Comparison of ENCODE assay signal across 39 cellular contexts in the genomic region with DNA sequence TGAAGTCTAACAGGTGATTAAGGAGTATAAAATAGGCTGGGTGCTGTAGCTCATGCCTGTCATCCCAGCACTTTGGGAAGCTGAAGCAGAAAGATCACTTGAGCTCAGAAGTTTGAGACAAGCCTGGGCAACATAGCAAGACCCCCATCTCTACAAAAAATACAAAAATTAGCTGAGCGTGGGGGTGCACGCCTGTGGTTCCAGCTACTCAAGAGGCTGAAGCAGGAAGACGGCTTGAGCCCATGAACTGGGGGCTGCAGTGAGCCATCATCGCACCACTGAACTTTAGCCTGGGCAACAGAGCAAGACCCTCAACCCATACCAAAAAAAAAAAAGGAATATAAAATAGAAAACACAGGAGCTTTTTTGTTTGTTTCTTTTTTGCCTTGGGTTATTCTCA. TPM values are rescaled to one million over a fixed set of nuclear protein-coding genes. Genes with fewer than 3 reads are reported as not detected.
"Had no signal": no experiment of that assay in that cellular context is flagged by ENCODE, and none has a peak within 500 bp of the region (broad histone marks: within the 10 kb centered on the region; RNA-seq: fewer than 3 reads in every experiment).

No MANE protein-coding gene starts in this region.

- H3K36me3 ChIP-seq: MG63 had no signal

- DNase-seq: Karpas-422, Kasumi-1, MG63, MM.1S, MV-4-11, NCI-H1048, NCI-H1092, NCI-H1092 treated with DMSO at 0.1 percent for 48 hours, NCI-H1105, NCI-H1105 treated with DMSO at 0.1 percent for 48 hours, NCI-H1417, NCI-H1417 treated with DMSO at 0.1 percent for 48 hours, NCI-H1436, NCI-H1436 treated with DMSO at 0.1 percent for 48 hours, NCI-H146, NCI-H1694, NCI-H1694 treated with DMSO at 0.1 percent for 48 hours, NCI-H187, NCI-H187 treated with DMSO at 0.1 percent for 48 hours, NCI-H1930, NCI-H2029, NCI-H2029 treated with DMSO at 0.1 percent for 48 hours, NCI-H2081, NCI-H2081 treated with DMSO at 0.1 percent for 48 hours, NCI-H2107, NCI-H2171, NCI-H2171 treated with DMSO at 0.1 percent for 48 hours, NCI-H2227 treated with DMSO at 0.1 percent for 48 hours, NCI-H226, NCI-H345, NCI-H446, NCI-H446 treated with DMSO at 0.1 percent for 48 hours, NCI-H510A, NCI-H510A treated with DMSO at 0.1 percent for 48 hours, NCI-H524, NCI-H524 treated with DMSO at 0.1 percent for 48 hours had no signal

- H3K4me3 ChIP-seq: MG63 had no signal

- H3K9me3 ChIP-seq: MG63 had no signal

RNA-seq across cellular contexts. Expression of a gene that starts 55.0 kb away (rescaled TPM):
- total RNA-seq: LHCN-M2, MCF 10A, NCI-H460 had no signal
